In genomic region chr4:3112979-3113469, GRCh38 we compare ENCODE assay signal across 1 cellular context.
TF ChIP-seq lines count a peak whose summit lies in the region.

No MANE protein-coding gene starts in this region.

TF ChIP-seq in WTC11, 78 proteins besides CTCF, POLR2A, EP300 and RAD21 (continued from another document):
- TF ChIP-seq, protein P1, sequence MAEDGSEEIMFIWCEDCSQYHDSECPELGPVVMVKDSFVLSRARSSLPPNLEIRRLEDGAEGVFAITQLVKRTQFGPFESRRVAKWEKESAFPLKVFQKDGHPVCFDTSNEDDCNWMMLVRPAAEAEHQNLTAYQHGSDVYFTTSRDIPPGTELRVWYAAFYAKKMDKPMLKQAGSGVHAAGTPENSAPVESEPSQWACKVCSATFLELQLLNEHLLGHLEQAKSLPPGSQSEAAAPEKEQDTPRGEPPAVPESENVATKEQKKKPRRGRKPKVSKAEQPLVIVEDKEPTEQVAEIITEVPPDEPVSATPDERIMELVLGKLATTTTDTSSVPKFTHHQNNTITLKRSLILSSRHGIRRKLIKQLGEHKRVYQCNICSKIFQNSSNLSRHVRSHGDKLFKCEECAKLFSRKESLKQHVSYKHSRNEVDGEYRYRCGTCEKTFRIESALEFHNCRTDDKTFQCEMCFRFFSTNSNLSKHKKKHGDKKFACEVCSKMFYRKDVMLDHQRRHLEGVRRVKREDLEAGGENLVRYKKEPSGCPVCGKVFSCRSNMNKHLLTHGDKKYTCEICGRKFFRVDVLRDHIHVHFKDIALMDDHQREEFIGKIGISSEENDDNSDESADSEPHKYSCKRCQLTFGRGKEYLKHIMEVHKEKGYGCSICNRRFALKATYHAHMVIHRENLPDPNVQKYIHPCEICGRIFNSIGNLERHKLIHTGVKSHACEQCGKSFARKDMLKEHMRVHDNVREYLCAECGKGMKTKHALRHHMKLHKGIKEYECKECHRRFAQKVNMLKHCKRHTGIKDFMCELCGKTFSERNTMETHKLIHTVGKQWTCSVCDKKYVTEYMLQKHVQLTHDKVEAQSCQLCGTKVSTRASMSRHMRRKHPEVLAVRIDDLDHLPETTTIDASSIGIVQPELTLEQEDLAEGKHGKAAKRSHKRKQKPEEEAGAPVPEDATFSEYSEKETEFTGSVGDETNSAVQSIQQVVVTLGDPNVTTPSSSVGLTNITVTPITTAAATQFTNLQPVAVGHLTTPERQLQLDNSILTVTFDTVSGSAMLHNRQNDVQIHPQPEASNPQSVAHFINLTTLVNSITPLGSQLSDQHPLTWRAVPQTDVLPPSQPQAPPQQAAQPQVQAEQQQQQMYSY (CRISPR knock-in tag; IDR thresholded peaks at IDR 0.05): no peak
- TF ChIP-seq IRF2 (CRISPR knock-in tag; IDR thresholded peaks at IDR 0.05; ENCODE audit: borderline replicate concordance, low read depth): no peak
- no peak for TF ChIP-seq SOX15 (CRISPR knock-in tag; IDR thresholded peaks at IDR 0.05)
- no peak for TF ChIP-seq ZNF317 (CRISPR knock-in tag; IDR thresholded peaks at IDR 0.05; ENCODE audit: borderline replicate concordance, low read depth)
- no peak for TF ChIP-seq ERG (CRISPR knock-in tag; IDR thresholded peaks at IDR 0.05)
- TF ChIP-seq ELF4 (CRISPR knock-in tag; IDR thresholded peaks at IDR 0.05; ENCODE audit: low read depth): no peak
- no peak for TF ChIP-seq ATF6 (CRISPR knock-in tag; IDR thresholded peaks at IDR 0.05)
- no peak for TF ChIP-seq NR3C1 (CRISPR knock-in tag; conservative IDR thresholded peaks at IDR 0.05; ENCODE audit: low read depth)
- no peak for TF ChIP-seq ZNF219 (CRISPR knock-in tag; IDR thresholded peaks at IDR 0.05; ENCODE audit: borderline replicate concordance)
- TF ChIP-seq USF2 (CRISPR knock-in tag; IDR thresholded peaks at IDR 0.05): no peak
